ENCODE assay signal across 20 cellular contexts in genomic region chr18:12552884-12553242, GRCh38.
"Had no signal": no experiment of that assay in that cellular context is flagged by ENCODE, and none has a peak within 500 bp of the region (broad histone marks: within the 10 kb centered on the region; RNA-seq: fewer than 3 reads in every experiment).

No MANE protein-coding gene starts in this region.

- H3K9me3 Mint-ChIP-seq: central memory CD8-positive, alpha-beta T cell had no signal

- H3K27ac ChIP-seq: transverse colon had no signal

- H3K4me3 ChIP-seq: smooth muscle cell, transverse colon had no signal

- H3K27me3 ChIP-seq: transverse colon had no signal

- DNase-seq: activated CD4-positive, alpha-beta T cell treated with anti-CD3 and anti-CD28 coated beads, Interleukin-2, amount 50 U/mL, for 4 hours; activated naive CD4-positive, alpha-beta T cell treated with anti-CD3 and anti-CD28 coated beads for 36 hours; activated naive CD8-positive, alpha-beta T cell treated with anti-CD3 and anti-CD28 coated beads, Interleukin-2, amount 50 U/mL, for 24 hours; cortex of kidney; effector CD8-positive, alpha-beta T cell; left ventricle myocardium superior; nephron progenitor cell; occipital lobe; right cardiac atrium; stimulated activated CD4-positive, alpha-beta T cell treated with anti-CD3 and anti-CD28 coated beads, Interleukin-4, amount 100 ng/mL, for 4 hours; stimulated activated CD8-positive, alpha-beta memory T cell treated with anti-CD3 and anti-CD28 coated beads, Interleukin-4, amount 100 ng/mL, for 48 hours; stimulated activated naive CD8-positive, alpha-beta T cell treated with anti-CD3 and anti-CD28 coated beads, Interleukin-15, Interleukin-2, amounts not matched to agents 100 U/mL and 50 U/mL, for 24 hours; transverse colon had no signal

- H3K4me1 Mint-ChIP-seq: activated naive CD8-positive, alpha-beta T cell treated with anti-CD3 and anti-CD28 coated beads, Interleukin-2, amount 50 U/mL, for 24 hours; activated T-helper 17 cell treated with anti-CD3 and anti-CD28 coated beads, Interleukin-2, amount 50 U/mL, for 72 hours; central memory CD8-positive, alpha-beta T cell; nephron progenitor cell had no signal

- H3K27ac Mint-ChIP-seq: activated naive CD4-positive, alpha-beta T cell treated with anti-CD3 and anti-CD28 coated beads for 36 hours; activated naive CD8-positive, alpha-beta T cell treated with anti-CD3 and anti-CD28 coated beads, Interleukin-2, amount 50 U/mL, for 24 hours; activated T-helper 17 cell treated with anti-CD3 and anti-CD28 coated beads, Interleukin-2, amount 50 U/mL, for 72 hours; nephron progenitor cell had no signal

- H3K4me3 Mint-ChIP-seq: activated naive CD4-positive, alpha-beta T cell treated with anti-CD3 and anti-CD28 coated beads for 36 hours; activated naive CD8-positive, alpha-beta T cell treated with anti-CD3 and anti-CD28 coated beads, Interleukin-2, amount 50 U/mL, for 24 hours; activated T-helper 17 cell treated with anti-CD3 and anti-CD28 coated beads, Interleukin-2, amount 50 U/mL, for 72 hours; central memory CD8-positive, alpha-beta T cell; nephron progenitor cell had no signal

- FAIRE-seq: endothelial cell of umbilical vein, frontal cortex, islet of Langerhans had no signal

- ATAC-seq: activated CD4-positive, CD25-positive, alpha-beta regulatory T cell treated with anti-CD3 and anti-CD28 coated beads, Interleukin-2, amount 50 U/mL, for 24 hours; activated naive CD8-positive, alpha-beta T cell treated with anti-CD3 and anti-CD28 coated beads, Interleukin-2, amount 50 U/mL, for 24 hours; activated T-helper 17 cell treated with anti-CD3 and anti-CD28 coated beads, Interleukin-2, amount 50 U/mL, for 72 hours; stimulated activated naive CD8-positive, alpha-beta T cell treated with anti-CD3 and anti-CD28 coated beads, Interleukin-15, Interleukin-2, amounts not matched to agents 100 U/mL and 50 U/mL, for 24 hours had no signal

- H3K36me3 ChIP-seq: transverse colon had no signal
